9 cellular contexts compared by ENCODE assay signal in genomic region chr22:42646569-42647525, GRCh38. TPM values are rescaled to one million over a fixed set of nuclear protein-coding genes. Genes with fewer than 3 reads are reported as not detected.
A peak's percentile ranks its signal among the peaks of the same experiment; 100 is the strongest.
DNase-seq lines count a peak whose midpoint lies in the region; ATAC-seq and TF ChIP-seq lines count a peak whose summit lies in the region.
"Had no signal": no experiment of that assay in that cellular context is flagged by ENCODE, and none has a peak within 500 bp of the region (broad histone marks: within the 10 kb centered on the region; RNA-seq: fewer than 3 reads in every experiment).

No MANE protein-coding gene starts in this region.

- ATAC-seq in activated T-helper 17 cell treated with anti-CD3 and anti-CD28 coated beads, Interleukin-2, amount 50 U/mL, for 72 hours (replicated peaks), result no peak
- ATAC-seq in gastrocnemius medialis, result peak in 1 of 2 donors; percentile 5
- no peak for ATAC-seq in HG03342 (IDR thresholded peaks at IDR 0.05; ENCODE audit: unreplicated experiment)

- H3K27ac Mint-ChIP-seq in activated T-helper 17 cell treated with anti-CD3 and anti-CD28 coated beads, Interleukin-2, amount 50 U/mL, for 72 hours, result peak overlapping the region; percentile 28

- TF ChIP-seq CTCF in cardiac muscle cell (IDR thresholded peaks at IDR 0.05; ENCODE audit: low read depth, low read length) (no peak), gastrocnemius medialis (IDR thresholded peaks at IDR 0.05 in 4 of 5, conservative IDR thresholded peaks at IDR 0.05 in 1 of 5) (no peak)

- H3K9me3 ChIP-seq in cardiac muscle cell (ENCODE audit: low read depth) (no peaks in the 10 kb centered on the region), gastrocnemius medialis (no peaks in the 10 kb centered on the region)

- intact Hi-C loops in gastrocnemius medialis (cut with DNase I; ENCODE audit: low total_unique reads), result loop anchor here (5.0 kb wide), 3 partner anchors 40 to 260 kb away; partner anchors contain the start of gene ARFGAP3

- H3K27me3 ChIP-seq in cardiac muscle cell, result no peaks in the 10 kb centered on the region
- H3K27me3 ChIP-seq in gastrocnemius medialis, result no peaks in the 10 kb centered on the region

- H3K27ac ChIP-seq in cardiac muscle cell, result peak overlapping the region; percentile 84
- H3K27ac ChIP-seq in gastrocnemius medialis, result peak overlapping the region; percentile 92 to 99 (median 98)

- no peaks in the 10 kb centered on the region for H3K36me3 Mint-ChIP-seq in activated T-helper 17 cell treated with anti-CD3 and anti-CD28 coated beads, Interleukin-2, amount 50 U/mL, for 72 hours (ENCODE audit: low read depth)

- H3K36me3 ChIP-seq in cardiac muscle cell (no peaks in the 10 kb centered on the region), gastrocnemius medialis (no peaks in the 10 kb centered on the region)

- peak overlapping the region; percentile 96 for H3K4me3 Mint-ChIP-seq in activated T-helper 17 cell treated with anti-CD3 and anti-CD28 coated beads, Interleukin-2, amount 50 U/mL, for 72 hours

- H3K4me1 ChIP-seq in cardiac muscle cell (ENCODE audit: low read depth) (peaks cover 53% of the 10 kb centered on the region), gastrocnemius medialis (peaks cover 64 to 70% of the 10 kb centered on the region in 2 donors)

- in situ Hi-C loops in G401 (cut with HindIII; ENCODE audit: low sequenced_read_pairs) (no loop called here), gastrocnemius medialis (cut with MboI; ENCODE audit: low sequenced_read_pairs in 4 of 4) (no loop called here)

- TF ChIP-seq POLR2A in gastrocnemius medialis (IDR thresholded peaks at IDR 0.05), result peak in 1 of 2 donors; percentile 24

- no peaks in the 10 kb centered on the region for H3K9me3 Mint-ChIP-seq in activated T-helper 17 cell treated with anti-CD3 and anti-CD28 coated beads, Interleukin-2, amount 50 U/mL, for 72 hours

- H3K4me3 ChIP-seq in cardiac muscle cell, result no peak overlapping the region
- peak overlapping the region; percentile 44 to 54 (median 48) for H3K4me3 ChIP-seq in gastrocnemius medialis

- peak; percentile 71 for DNase-seq in G401 (ENCODE audit: low spot score)
- peak; percentile 49 to 68 for DNase-seq in cardiac muscle cell (ENCODE audit: low read depth in 1 of 2, low spot score in 1 of 2)
- peak in 1 of 2 donors; percentile 58 for DNase-seq in gastrocnemius medialis
- no peak for DNase-seq in NCI-H1436 treated with DMSO at 0.1 percent for 48 hours (lab: John Stamatoyannopoulos, UW)
- DNase-seq in AML-193 (lab: John Stamatoyannopoulos, UW), result no peak
- no peak for DNase-seq in Kasumi-1 (lab: John Stamatoyannopoulos, UW)
- DNase-seq: MM.1S had no signal

- H3K4me1 Mint-ChIP-seq in activated T-helper 17 cell treated with anti-CD3 and anti-CD28 coated beads, Interleukin-2, amount 50 U/mL, for 72 hours, result peaks cover 10% of the 10 kb centered on the region

- no peaks in the 10 kb centered on the region for H3K27me3 Mint-ChIP-seq in activated T-helper 17 cell treated with anti-CD3 and anti-CD28 coated beads, Interleukin-2, amount 50 U/mL, for 72 hours

RNA-seq across cellular contexts. Expression of gene CYB5R3, which starts 2.3 kb away (rescaled TPM):
- 39.0 and 44.6 TPM in 2 replicates for total RNA-seq in G401 (2014; rRNA removed; shearing (Covaris generic))
- total RNA-seq in activated T-helper 17 cell treated with anti-CD3 and anti-CD28 coated beads, Interleukin-2, amount 50 U/mL, for 72 hours, result 10 to 100 TPM; 55.5 to 86.1 TPM
- total RNA-seq in cardiac muscle cell (180 and 189 TPM in 2 replicates), gastrocnemius medialis (100 to 1,000 TPM in 2 of 4 donors, 10 to 100 TPM in 2; 44.3 to 163 (median 105) TPM)
- polyA plus RNA-seq in cardiac muscle cell, result 357 and 366 TPM in 2 replicates

RNA-seq across cellular contexts. Expression of gene ATP5MGL, which starts 6.4 kb away (rescaled TPM):
- total RNA-seq in G401 (2014; rRNA removed; shearing (Covaris generic)), result not detected in 2 replicates
- 1 to 10 TPM in 1 of 2 donors, under 1 TPM in 1; 0.45 to 1.1 TPM for total RNA-seq in activated T-helper 17 cell treated with anti-CD3 and anti-CD28 coated beads, Interleukin-2, amount 50 U/mL, for 72 hours
- 0.39 TPM in 1 of 2 replicates, not detected in the other for total RNA-seq in cardiac muscle cell
- polyA plus RNA-seq in cardiac muscle cell, result 0.30 and 0.71 TPM in 2 replicates
- not detected for total RNA-seq in gastrocnemius medialis

RNA-seq across cellular contexts. Expression of gene POLDIP3, which starts 32.2 kb away (rescaled TPM):
- total RNA-seq in G401 (2014; rRNA removed; shearing (Covaris generic)), result 11.1 and 14.7 TPM in 2 replicates
- total RNA-seq in activated T-helper 17 cell treated with anti-CD3 and anti-CD28 coated beads, Interleukin-2, amount 50 U/mL, for 72 hours, result 10 to 100 TPM; 70.0 to 72.4 TPM
- total RNA-seq in cardiac muscle cell (41.5 and 58.8 TPM in 2 replicates), gastrocnemius medialis (10 to 100 TPM; 19.7 to 28.7 (median 23.0) TPM)
- 63.1 and 92.3 TPM in 2 replicates for polyA plus RNA-seq in cardiac muscle cell

Comparison
In these comparisons a context has a peak if more than half of its experiments do, and no peak if none do; other contexts are left out.
1. DNase-seq: peak in G401 (single experiment) and cardiac muscle cell (2 of 2); none in NCI-H1436 treated with DMSO at 0.1 percent for 48 hours (single experiment), AML-193 (0 of 2) and Kasumi-1 (0 of 2).